Comparison of ENCODE assay signal across 1 cellular context in the genomic region with DNA sequence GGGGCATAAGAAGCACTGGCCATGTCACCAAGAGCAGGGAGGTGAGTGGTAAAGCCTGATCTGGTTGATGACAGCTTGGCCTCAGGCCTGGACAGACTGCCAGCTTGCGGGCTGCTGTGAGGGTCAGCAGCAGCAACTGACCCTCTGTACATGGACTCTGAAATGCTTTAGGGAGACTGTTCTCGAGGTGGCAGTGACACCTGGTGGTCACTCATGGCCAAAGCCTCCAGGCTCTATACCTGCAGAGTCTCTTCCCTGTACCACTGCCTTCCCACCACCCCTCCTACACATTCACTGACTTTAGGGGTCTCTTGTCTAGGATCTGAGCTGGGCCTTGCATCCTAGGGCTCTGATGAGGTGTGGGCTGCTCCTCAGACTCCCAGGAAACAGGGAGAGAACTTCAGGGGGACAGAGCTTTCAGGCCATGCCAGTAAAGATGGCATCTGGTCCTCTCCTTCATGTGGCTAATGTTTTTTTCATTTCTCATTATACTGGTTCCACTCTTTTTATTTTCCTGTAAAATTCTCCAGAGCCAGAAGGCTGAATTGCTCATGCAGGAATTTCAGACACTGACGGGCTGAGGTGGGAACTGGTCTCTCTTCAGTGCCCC.
A peak's percentile ranks its signal among the peaks of the same experiment; 100 is the strongest.
TF ChIP-seq lines count a peak whose summit lies in the region.

No MANE protein-coding gene starts in this region.

TF ChIP-seq in HepG2, 621 proteins besides CTCF, POLR2A, EP300 and RAD21:
- TF ChIP-seq SMC3 (IDR thresholded peaks at IDR 0.05; ENCODE audit: low read length) (peak; percentile 86), MXI1 (IDR thresholded peaks at IDR 0.05; ENCODE audit: borderline replicate concordance, low read depth, low read length) (0 out of 3 replicates have a peak, but pooled peaks have one; percentile 17), ZNF563 (CRISPR knock-in tag; IDR thresholded peaks at IDR 0.05) (peak; percentile 70; the same call in 1 of the 2 replicates), ARID5B (CRISPR knock-in tag; IDR thresholded peaks at IDR 0.05) (no peak), SALL1 (CRISPR knock-in tag; IDR thresholded peaks at IDR 0.05) (0 out of 2 replicates have a peak, but pooled peaks have one; percentile 39), XRCC5 (optimal IDR thresholded peaks at IDR 0.05; ENCODE audit: low read length) (peak; percentile 67), STAG1 (CRISPR knock-in tag; IDR thresholded peaks at IDR 0.05) (peak; percentile 89), ZNF737 (CRISPR knock-in tag; IDR thresholded peaks at IDR 0.05; ENCODE audit: borderline replicate concordance) (0 out of 2 replicates have a peak, but pooled peaks have one; percentile 35), IRF2 (CRISPR knock-in tag; IDR thresholded peaks at IDR 0.05) (0 out of 2 replicates have a peak, but pooled peaks have one; percentile 17), TEAD3 (CRISPR knock-in tag; optimal IDR thresholded peaks at IDR 0.05; ENCODE audit: borderline replicate concordance) (peak; percentile 20), DR1 (CRISPR knock-in tag; IDR thresholded peaks at IDR 0.05) (no peak), IRX3 (CRISPR knock-in tag; IDR thresholded peaks at IDR 0.05; ENCODE audit: borderline replicate concordance, low read depth) (no peak)
